In the genomic region with DNA sequence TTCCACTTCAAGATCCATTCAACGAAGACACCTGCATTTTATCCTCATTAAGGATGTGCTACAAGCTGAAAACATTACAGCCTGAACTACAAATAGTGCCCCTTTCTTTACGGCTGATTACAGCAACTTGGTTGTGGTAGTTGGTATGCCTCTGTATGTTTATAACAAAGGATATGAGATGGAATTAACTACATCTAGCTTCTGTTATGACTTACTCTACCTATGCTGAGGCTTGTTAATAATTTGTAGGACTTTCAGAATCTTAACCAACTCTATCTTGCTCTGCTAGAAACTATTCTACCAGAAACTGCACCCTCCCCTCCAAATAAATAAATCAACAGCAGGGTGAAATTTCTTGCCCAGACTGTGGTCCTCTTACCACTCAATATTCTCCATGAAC, we compare ENCODE assay signal across 16 cellular contexts.
DNase-seq lines count a peak whose midpoint lies in the region; ATAC-seq lines count a peak whose summit lies in the region.
"Had no signal": no experiment of that assay in that cellular context is flagged by ENCODE, and none has a peak within 500 bp of the region (broad histone marks: within the 10 kb centered on the region; RNA-seq: fewer than 3 reads in every experiment).

No MANE protein-coding gene starts in this region.

- in situ Hi-C loops in GM23248 (cut with MboI): no loop called here

- peak; percentile 93 for ATAC-seq in GM18508 (IDR thresholded peaks at IDR 0.05; ENCODE audit: insufficient read depth, unreplicated experiment)
- peak; percentile 68 for ATAC-seq in GM19463 (IDR thresholded peaks at IDR 0.05; ENCODE audit: unreplicated experiment)
- ATAC-seq in HG02943 (IDR thresholded peaks at IDR 0.05; ENCODE audit: low read depth, unreplicated experiment): peak; percentile 75
- ATAC-seq in HG03460 (IDR thresholded peaks at IDR 0.05; ENCODE audit: unreplicated experiment): peak; percentile 83
- ATAC-seq: naive thymus-derived CD8-positive, alpha-beta T cell had no signal

- no peaks in the 10 kb centered on the region for H3K36me3 ChIP-seq in GM23248 (ENCODE audit: low read depth)
- H3K36me3 ChIP-seq: MG63, WERI-Rb-1 had no signal

- no peak overlapping the region for H3K9ac ChIP-seq in GM23248

- H3K4me1 ChIP-seq in GM23248 (ENCODE audit: insufficient read depth): no peaks in the 10 kb centered on the region

- no peaks in the 10 kb centered on the region for H4K20me1 ChIP-seq in GM23248 (ENCODE audit: insufficient read depth)

- no peaks in the 10 kb centered on the region for H3K9me3 ChIP-seq in GM23248 (ENCODE audit: low read depth)
- H3K9me3 ChIP-seq: MG63 had no signal

- no peaks in the 10 kb centered on the region for H3K79me2 ChIP-seq in GM23248 (ENCODE audit: insufficient read depth)

- no peak overlapping the region for H2AFZ ChIP-seq in GM23248

- no peak overlapping the region for H3K4me3 ChIP-seq in GM23248
- H3K4me3 ChIP-seq: MG63 had no signal

- no peaks in the 10 kb centered on the region for H3K27me3 ChIP-seq in GM23248 (replicated peaks; ENCODE audit: insufficient read depth)
- H3K27me3 ChIP-seq: MG63 had no signal

- H3F3A ChIP-seq in GM23248 (ENCODE audit: insufficient read depth): no peaks in the 10 kb centered on the region

- 23 to 31% methylated on average over 2 of the region's 2 CpGs for WGBS in GM23248 (ENCODE audit: low coverage in 1 of 2, low lambda C conversion rate in 2 of 2, missing lambda C conversion rate in 2 of 2), 2 experiments

- H3K27ac ChIP-seq in GM23248: no peak overlapping the region
- H3K27ac ChIP-seq: WERI-Rb-1 had no signal

- H3K4me2 ChIP-seq in GM23248 (ENCODE audit: unreplicated experiment): no peak overlapping the region

- DNase-seq in Kasumi-1 (lab: John Stamatoyannopoulos, UW): no peak
- DNase-seq in NCI-H2107 treated with DMSO at 0.1 percent for 48 hours (lab: John Stamatoyannopoulos, UW; ENCODE audit: unreplicated experiment): no peak
- no peak for DNase-seq in globus pallidus (ENCODE audit: low spot score)
- no peak for DNase-seq in GM23248
- DNase-seq: activated CD8-positive, alpha-beta memory T cell treated with anti-CD3 and anti-CD28 coated beads for 24 hours; CD4-positive, alpha-beta T cell; foreskin melanocyte; MG63; naive thymus-derived CD8-positive, alpha-beta T cell; NCI-H187; stimulated activated CD4-positive, alpha-beta T cell treated with anti-CD3 and anti-CD28 coated beads, Interleukin-15, amount 100 ng/mL, for 24 hours; WERI-Rb-1 had no signal

- no peaks in the 10 kb centered on the region for H3K9me2 ChIP-seq in GM23248 (ENCODE audit: insufficient read depth)
